ENCODE assay signal across 15 cellular contexts in the genomic region with DNA sequence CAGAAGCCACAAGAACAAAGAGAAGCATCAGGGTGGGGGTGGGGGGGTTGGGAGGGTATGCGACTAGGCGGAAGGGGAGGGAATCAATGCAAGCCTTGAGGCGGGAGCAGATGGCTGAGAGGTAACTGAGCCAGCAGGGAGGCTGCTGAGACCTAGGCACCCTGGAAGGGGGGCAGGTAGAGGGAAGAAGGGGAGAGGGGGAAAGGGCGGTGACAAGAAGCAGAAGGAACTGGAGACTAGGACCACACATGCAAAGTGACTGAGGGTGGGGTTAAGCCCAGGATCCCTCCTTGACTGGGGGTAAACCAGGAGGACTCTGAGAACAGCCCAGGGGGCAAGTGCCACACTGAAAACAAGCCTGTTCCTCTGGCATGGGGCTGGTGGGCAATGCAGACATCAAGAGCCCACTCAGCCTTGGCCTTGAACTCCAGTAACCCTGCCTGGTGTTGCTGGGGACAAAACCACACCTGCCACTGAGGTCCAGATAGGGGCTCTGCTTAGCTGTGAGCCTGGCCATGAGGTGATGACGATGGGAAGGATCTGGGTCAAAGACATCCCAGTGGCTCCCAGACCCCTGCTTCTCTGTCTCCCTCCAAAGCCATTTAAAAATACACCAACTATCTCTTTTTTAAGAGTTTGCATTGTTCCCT. TPM values are rescaled to one million over a fixed set of nuclear protein-coding genes. Genes with fewer than 3 reads are reported as not detected.
DNase-seq lines count a peak whose midpoint lies in the region; ATAC-seq lines count a peak whose summit lies in the region.
"Had no signal": no experiment of that assay in that cellular context is flagged by ENCODE, and none has a peak within 500 bp of the region (broad histone marks: within the 10 kb centered on the region; RNA-seq: fewer than 3 reads in every experiment).

No MANE protein-coding gene starts in this region.

- H2AFZ ChIP-seq in Karpas-422 (ENCODE audit: low read length): no peak overlapping the region

- no peaks in the 10 kb centered on the region for H3K36me3 ChIP-seq in Karpas-422 (ENCODE audit: insufficient read depth, low read length)
- no peaks in the 10 kb centered on the region for H3K36me3 ChIP-seq in naive thymus-derived CD4-positive, alpha-beta T cell (ENCODE audit: control insufficient read depth in 2 of 3, insufficient read depth in 3 of 3, low read length in 3 of 3)
- H3K36me3 ChIP-seq: breast epithelium had no signal

- H3K9me3 ChIP-seq in Karpas-422 (ENCODE audit: low read length): no peaks in the 10 kb centered on the region
- H3K9me3 ChIP-seq in naive thymus-derived CD4-positive, alpha-beta T cell (ENCODE audit: control insufficient read depth in 2 of 3, low read length in 3 of 3): no peaks in the 10 kb centered on the region
- H3K9me3 ChIP-seq: A549, breast epithelium had no signal

- no peak overlapping the region for H3K4me3 ChIP-seq in Karpas-422 (ENCODE audit: low read length)
- H3K4me3 ChIP-seq in naive thymus-derived CD4-positive, alpha-beta T cell (ENCODE audit: low read length): peak overlapping the region; percentile 17
- H3K4me3 ChIP-seq: A549, breast epithelium had no signal

- intact Hi-C loops in activated CD4-positive, alpha-beta memory T cell treated with anti-CD3 and anti-CD28 coated beads for 36 hours (cut with micrococcal nuclease): no loop called here
- intact Hi-C loops in naive thymus-derived CD4-positive, alpha-beta T cell (cut with micrococcal nuclease): loop anchor here in 1 of 2 donors (1.0 kb wide), 1 partner anchor 20 kb away; a partner anchor contains a TSS

- no peaks in the 10 kb centered on the region for H3K9me2 ChIP-seq in Karpas-422 (replicated peaks; ENCODE audit: insufficient read depth, low read length)

- no peaks in the 10 kb centered on the region for H3K27me3 Mint-ChIP-seq in activated CD4-positive, alpha-beta memory T cell treated with anti-CD3 and anti-CD28 coated beads for 36 hours
- no peaks in the 10 kb centered on the region for H3K27me3 Mint-ChIP-seq in activated CD4-positive, alpha-beta memory T cell treated with anti-CD3 and anti-CD28 coated beads, Interleukin-2, amount 10 ng/mL, durations not matched to agents 7 days and 5 days
- no peaks in the 10 kb centered on the region for H3K27me3 Mint-ChIP-seq in activated CD8-positive, alpha-beta T cell treated with anti-CD3 and anti-CD28 coated beads, Interleukin-2, amount 10 ng/mL, durations not matched to agents 7 days and 5 days (ENCODE audit: low read depth)
- no peaks in the 10 kb centered on the region for H3K27me3 Mint-ChIP-seq in naive thymus-derived CD4-positive, alpha-beta T cell
- no peaks in the 10 kb centered on the region for H3K27me3 Mint-ChIP-seq in activated CD8-positive, alpha-beta memory T cell treated with anti-CD3 and anti-CD28 coated beads, Interleukin-2, amount 10 ng/mL, durations not matched to agents 7 days and 5 days

- no peaks in the 10 kb centered on the region for H3K9me3 Mint-ChIP-seq in activated CD4-positive, alpha-beta memory T cell treated with anti-CD3 and anti-CD28 coated beads for 36 hours
- H3K9me3 Mint-ChIP-seq in activated CD4-positive, alpha-beta memory T cell treated with anti-CD3 and anti-CD28 coated beads, Interleukin-2, amount 10 ng/mL, durations not matched to agents 7 days and 5 days: no peaks in the 10 kb centered on the region
- H3K9me3 Mint-ChIP-seq in activated CD8-positive, alpha-beta T cell treated with anti-CD3 and anti-CD28 coated beads, Interleukin-2, amount 10 ng/mL, durations not matched to agents 7 days and 5 days (ENCODE audit: insufficient read depth): no peaks in the 10 kb centered on the region
- H3K9me3 Mint-ChIP-seq in naive thymus-derived CD4-positive, alpha-beta T cell: no peaks in the 10 kb centered on the region
- H3K9me3 Mint-ChIP-seq in activated CD8-positive, alpha-beta memory T cell treated with anti-CD3 and anti-CD28 coated beads, Interleukin-2, amount 10 ng/mL, durations not matched to agents 7 days and 5 days (ENCODE audit: low read depth): no peaks in the 10 kb centered on the region

- H3K4me1 Mint-ChIP-seq in activated CD4-positive, alpha-beta memory T cell treated with anti-CD3 and anti-CD28 coated beads for 36 hours (ENCODE audit: low read depth): peaks cover 13% of the 10 kb centered on the region
- peaks cover 11% of the 10 kb centered on the region for H3K4me1 Mint-ChIP-seq in activated CD4-positive, alpha-beta memory T cell treated with anti-CD3 and anti-CD28 coated beads, Interleukin-2, amount 10 ng/mL, durations not matched to agents 7 days and 5 days
- peaks cover 29% of the 10 kb centered on the region for H3K4me1 Mint-ChIP-seq in activated CD8-positive, alpha-beta T cell treated with anti-CD3 and anti-CD28 coated beads, Interleukin-2, amount 10 ng/mL, durations not matched to agents 7 days and 5 days (ENCODE audit: low read depth)
- H3K4me1 Mint-ChIP-seq in naive thymus-derived CD4-positive, alpha-beta T cell: peaks cover 14 to 56% (median 40%) of the 10 kb centered on the region in 7 donors
- peaks cover 12% of the 10 kb centered on the region for H3K4me1 Mint-ChIP-seq in activated CD8-positive, alpha-beta memory T cell treated with anti-CD3 and anti-CD28 coated beads, Interleukin-2, amount 10 ng/mL, durations not matched to agents 7 days and 5 days

- no peaks in the 10 kb centered on the region for H3K27me3 ChIP-seq in Karpas-422 (ENCODE audit: low read length)
- H3K27me3 ChIP-seq in naive thymus-derived CD4-positive, alpha-beta T cell (ENCODE audit: control insufficient read depth in 2 of 2, insufficient read depth in 2 of 2, low read length in 2 of 2): no peaks in the 10 kb centered on the region
- H3K27me3 ChIP-seq: breast epithelium had no signal

- peaks cover 12% of the 10 kb centered on the region for H3K4me1 ChIP-seq in Karpas-422 (ENCODE audit: low read length)
- peaks cover 0 to 30% of the 10 kb centered on the region in 2 donors for H3K4me1 ChIP-seq in naive thymus-derived CD4-positive, alpha-beta T cell (ENCODE audit: control insufficient read depth in 2 of 2, insufficient read depth in 2 of 2, low read length in 2 of 2)
- H3K4me1 ChIP-seq: breast epithelium had no signal

- CTCF ChIA-PET in activated CD4-positive, alpha-beta memory T cell treated with anti-CD3 and anti-CD28 coated beads for 36 hours (lab: Charles Lee): no interaction called here
- CTCF ChIA-PET in activated CD4-positive, alpha-beta memory T cell treated with anti-CD3 and anti-CD28 coated beads, Interleukin-2, amount 10 ng/mL, durations not matched to agents 7 days and 5 days (lab: Charles Lee): interaction anchor here (0.8 kb wide), 1 partner anchor 78 kb away, joined by 3 read pairs; no protein-coding TSS in a partner anchor
- CTCF ChIA-PET in activated CD8-positive, alpha-beta T cell treated with anti-CD3 and anti-CD28 coated beads, Interleukin-2, amount 10 ng/mL, durations not matched to agents 7 days and 5 days (lab: Charles Lee): interaction anchor here (0.7 to 2.3 kb wide), 3 partner anchors 38 to 86 kb away, joined by 3 to 7 read pairs (median 3); no protein-coding TSS in a partner anchor
- CTCF ChIA-PET in naive thymus-derived CD4-positive, alpha-beta T cell (lab: Charles Lee): no interaction called here
- CTCF ChIA-PET in activated CD8-positive, alpha-beta memory T cell treated with anti-CD3 and anti-CD28 coated beads, Interleukin-2, amount 10 ng/mL, durations not matched to agents 7 days and 5 days (lab: Charles Lee): no interaction called here

- peak overlapping the region; percentile 56 for H3K27ac Mint-ChIP-seq in activated CD4-positive, alpha-beta memory T cell treated with anti-CD3 and anti-CD28 coated beads for 36 hours
- no peak overlapping the region for H3K27ac Mint-ChIP-seq in activated CD4-positive, alpha-beta memory T cell treated with anti-CD3 and anti-CD28 coated beads, Interleukin-2, amount 10 ng/mL, durations not matched to agents 7 days and 5 days
- peak overlapping the region; percentile 80 for H3K27ac Mint-ChIP-seq in activated CD8-positive, alpha-beta T cell treated with anti-CD3 and anti-CD28 coated beads, Interleukin-2, amount 10 ng/mL, durations not matched to agents 7 days and 5 days
- H3K27ac Mint-ChIP-seq in naive thymus-derived CD4-positive, alpha-beta T cell: peak overlapping the region; percentile 5 to 97 (median 94)
- H3K27ac Mint-ChIP-seq in activated CD8-positive, alpha-beta memory T cell treated with anti-CD3 and anti-CD28 coated beads, Interleukin-2, amount 10 ng/mL, durations not matched to agents 7 days and 5 days: no peak overlapping the region

- peak overlapping the region; percentile 26 for H3K4me2 ChIP-seq in Karpas-422 (ENCODE audit: low read depth, low read length, poor library complexity, severe bottlenecking)
- H3K4me2 ChIP-seq: A549 had no signal

- POLR2A ChIA-PET in activated CD4-positive, alpha-beta memory T cell treated with anti-CD3 and anti-CD28 coated beads for 36 hours (lab: Charles Lee): no interaction called here
- POLR2A ChIA-PET in activated CD4-positive, alpha-beta memory T cell treated with anti-CD3 and anti-CD28 coated beads, Interleukin-2, amount 10 ng/mL, durations not matched to agents 7 days and 5 days (lab: Charles Lee): no interaction called here
- POLR2A ChIA-PET in activated CD8-positive, alpha-beta T cell treated with anti-CD3 and anti-CD28 coated beads, Interleukin-2, amount 10 ng/mL, durations not matched to agents 7 days and 5 days (lab: Charles Lee): interaction anchor here (1.2 kb wide), 1 partner anchor 10 kb away, joined by 3 read pairs; no protein-coding TSS in a partner anchor
- POLR2A ChIA-PET in naive thymus-derived CD4-positive, alpha-beta T cell (lab: Charles Lee): interaction anchor here (0.7 kb wide), 1 partner anchor 16 kb away, joined by 4 read pairs; no protein-coding TSS in a partner anchor

- DNase-seq in activated CD4-positive, alpha-beta memory T cell treated with anti-CD3 and anti-CD28 coated beads for 36 hours: no peak
- DNase-seq in activated CD4-positive, alpha-beta memory T cell treated with anti-CD3 and anti-CD28 coated beads, Interleukin-2, amount 10 ng/mL, durations not matched to agents 7 days and 5 days: no peak
- DNase-seq in Karpas-422: peak; percentile 51
- DNase-seq in activated CD8-positive, alpha-beta T cell treated with anti-CD3 and anti-CD28 coated beads, Interleukin-2, amount 10 ng/mL, durations not matched to agents 7 days and 5 days: no peak
- peak in 1 of 9 donors; percentile 12 for DNase-seq in naive thymus-derived CD4-positive, alpha-beta T cell
- DNase-seq in activated CD8-positive, alpha-beta memory T cell treated with anti-CD3 and anti-CD28 coated beads, Interleukin-2, amount 10 ng/mL, durations not matched to agents 7 days and 5 days: no peak
- DNase-seq: Calu3; effector CD8-positive, alpha-beta T cell; NCI-H1048; small intestine had no signal

- H3K79me2 ChIP-seq in Karpas-422 (ENCODE audit: low read length): peaks cover 35% of the 10 kb centered on the region

- no peak overlapping the region for H3K27ac ChIP-seq in Karpas-422 (ENCODE audit: low read length)
- H3K27ac ChIP-seq in naive thymus-derived CD4-positive, alpha-beta T cell (ENCODE audit: low read depth, low read length): peak overlapping the region; percentile 70

- H3K4me3 Mint-ChIP-seq in activated CD4-positive, alpha-beta memory T cell treated with anti-CD3 and anti-CD28 coated beads for 36 hours: no peak overlapping the region
- no peak overlapping the region for H3K4me3 Mint-ChIP-seq in activated CD4-positive, alpha-beta memory T cell treated with anti-CD3 and anti-CD28 coated beads, Interleukin-2, amount 10 ng/mL, durations not matched to agents 7 days and 5 days
- no peak overlapping the region for H3K4me3 Mint-ChIP-seq in activated CD8-positive, alpha-beta T cell treated with anti-CD3 and anti-CD28 coated beads, Interleukin-2, amount 10 ng/mL, durations not matched to agents 7 days and 5 days
- H3K4me3 Mint-ChIP-seq in naive thymus-derived CD4-positive, alpha-beta T cell: peak overlapping the region in 9 of 10 donors; percentile 42 to 81 (median 73)
- no peak overlapping the region for H3K4me3 Mint-ChIP-seq in activated CD8-positive, alpha-beta memory T cell treated with anti-CD3 and anti-CD28 coated beads, Interleukin-2, amount 10 ng/mL, durations not matched to agents 7 days and 5 days

- no peaks in the 10 kb centered on the region for H3K36me3 Mint-ChIP-seq in activated CD4-positive, alpha-beta memory T cell treated with anti-CD3 and anti-CD28 coated beads for 36 hours
- H3K36me3 Mint-ChIP-seq in activated CD4-positive, alpha-beta memory T cell treated with anti-CD3 and anti-CD28 coated beads, Interleukin-2, amount 10 ng/mL, durations not matched to agents 7 days and 5 days (ENCODE audit: low read depth): peaks cover 3% of the 10 kb centered on the region
- peaks cover 4% of the 10 kb centered on the region for H3K36me3 Mint-ChIP-seq in activated CD8-positive, alpha-beta T cell treated with anti-CD3 and anti-CD28 coated beads, Interleukin-2, amount 10 ng/mL, durations not matched to agents 7 days and 5 days (ENCODE audit: low read depth)
- H3K36me3 Mint-ChIP-seq in naive thymus-derived CD4-positive, alpha-beta T cell: no peaks in the 10 kb centered on the region
- H3K36me3 Mint-ChIP-seq in activated CD8-positive, alpha-beta memory T cell treated with anti-CD3 and anti-CD28 coated beads, Interleukin-2, amount 10 ng/mL, durations not matched to agents 7 days and 5 days: peaks cover 3% of the 10 kb centered on the region

- peak overlapping the region; percentile 53 for H3K9ac ChIP-seq in Karpas-422 (ENCODE audit: low read length)

- no peak for ATAC-seq in activated CD8-positive, alpha-beta T cell treated with anti-CD3 and anti-CD28 coated beads, Interleukin-2, amount 10 ng/mL, durations not matched to agents 7 days and 5 days
- ATAC-seq in naive thymus-derived CD4-positive, alpha-beta T cell: peak; percentile 24
- ATAC-seq in GM21717 (IDR thresholded peaks at IDR 0.05; ENCODE audit: unreplicated experiment) (no peak), HG03135 (IDR thresholded peaks at IDR 0.05; ENCODE audit: unreplicated experiment) (no peak)
- no peak for ATAC-seq in activated CD8-positive, alpha-beta memory T cell treated with anti-CD3 and anti-CD28 coated beads, Interleukin-2, amount 10 ng/mL, durations not matched to agents 7 days and 5 days
- ATAC-seq: A549; activated CD4-positive, CD25-positive, alpha-beta regulatory T cell treated with anti-CD3 and anti-CD28 coated beads, Interleukin-2, amount 50 U/mL, for 24 hours had no signal

- no peaks in the 10 kb centered on the region for H4K20me1 ChIP-seq in Karpas-422 (ENCODE audit: insufficient read depth, low read depth, low read length)

RNA-seq across cellular contexts. Expression of a gene that starts 20.3 kb away (rescaled TPM):
- total RNA-seq in activated CD4-positive, alpha-beta memory T cell treated with anti-CD3 and anti-CD28 coated beads for 36 hours: 10 to 100 TPM; 10.8 to 11.0 TPM
- 10 to 100 TPM; 12.0 to 12.9 TPM for total RNA-seq in activated CD4-positive, alpha-beta memory T cell treated with anti-CD3 and anti-CD28 coated beads, Interleukin-2, amount 10 ng/mL, durations not matched to agents 7 days and 5 days
- total RNA-seq in Karpas-422 (2014; rRNA removed; shearing (Covaris generic); ENCODE audit: low replicate concordance): 4.7 and 4.8 TPM in 2 replicates
- total RNA-seq in activated CD8-positive, alpha-beta T cell treated with anti-CD3 and anti-CD28 coated beads, Interleukin-2, amount 10 ng/mL, durations not matched to agents 7 days and 5 days: 10 to 100 TPM; 13.4 to 14.9 TPM
- 10 to 100 TPM in 1 of 5 experiments, 1 to 10 TPM in 4; 7.8 to 14.3 (median 9.0) TPM for total RNA-seq in naive thymus-derived CD4-positive, alpha-beta T cell
- 10 to 100 TPM in 1 of 2 donors, 1 to 10 TPM in 1; 9.2 to 26.1 TPM for polyA plus RNA-seq in naive thymus-derived CD4-positive, alpha-beta T cell
- 10 to 100 TPM; 13.4 to 16.7 TPM for total RNA-seq in activated CD8-positive, alpha-beta memory T cell treated with anti-CD3 and anti-CD28 coated beads, Interleukin-2, amount 10 ng/mL, durations not matched to agents 7 days and 5 days

RNA-seq across cellular contexts. Expression of a gene that starts 37.8 kb away (rescaled TPM):
- not detected for total RNA-seq in activated CD4-positive, alpha-beta memory T cell treated with anti-CD3 and anti-CD28 coated beads for 36 hours
- total RNA-seq in activated CD4-positive, alpha-beta memory T cell treated with anti-CD3 and anti-CD28 coated beads, Interleukin-2, amount 10 ng/mL, durations not matched to agents 7 days and 5 days: not detected
- 0.26 and 0.83 TPM in 2 replicates for total RNA-seq in Karpas-422 (2014; rRNA removed; shearing (Covaris generic); ENCODE audit: low replicate concordance)
- not detected for total RNA-seq in activated CD8-positive, alpha-beta T cell treated with anti-CD3 and anti-CD28 coated beads, Interleukin-2, amount 10 ng/mL, durations not matched to agents 7 days and 5 days
- not detected for total RNA-seq in naive thymus-derived CD4-positive, alpha-beta T cell
- polyA plus RNA-seq in naive thymus-derived CD4-positive, alpha-beta T cell: not detected
- total RNA-seq in activated CD8-positive, alpha-beta memory T cell treated with anti-CD3 and anti-CD28 coated beads, Interleukin-2, amount 10 ng/mL, durations not matched to agents 7 days and 5 days: not detected
- total RNA-seq: Calu3 had no signal

RNA-seq across cellular contexts. Expression of a gene that starts 57.0 kb away (rescaled TPM):
- total RNA-seq in activated CD4-positive, alpha-beta memory T cell treated with anti-CD3 and anti-CD28 coated beads for 36 hours: 100 to 1,000 TPM; 167 to 174 TPM
- total RNA-seq in activated CD4-positive, alpha-beta memory T cell treated with anti-CD3 and anti-CD28 coated beads, Interleukin-2, amount 10 ng/mL, durations not matched to agents 7 days and 5 days: 100 to 1,000 TPM; 224 to 233 TPM
- total RNA-seq in Karpas-422 (2014; rRNA removed; shearing (Covaris generic); ENCODE audit: low replicate concordance): 77.9 and 97.9 TPM in 2 replicates
- 100 to 1,000 TPM; 215 to 222 TPM for total RNA-seq in activated CD8-positive, alpha-beta T cell treated with anti-CD3 and anti-CD28 coated beads, Interleukin-2, amount 10 ng/mL, durations not matched to agents 7 days and 5 days
- 100 to 1,000 TPM in 2 of 5 experiments, 10 to 100 TPM in 3; 71.3 to 206 (median 82.6) TPM for total RNA-seq in naive thymus-derived CD4-positive, alpha-beta T cell
- polyA plus RNA-seq in naive thymus-derived CD4-positive, alpha-beta T cell: 10 to 100 TPM; 27.0 to 39.7 TPM
- total RNA-seq in activated CD8-positive, alpha-beta memory T cell treated with anti-CD3 and anti-CD28 coated beads, Interleukin-2, amount 10 ng/mL, durations not matched to agents 7 days and 5 days: 100 to 1,000 TPM; 223 to 308 TPM

Comparison
In these comparisons a context has a peak if more than half of its experiments do, and no peak if none do; other contexts are left out.
1. H3K27ac Mint-ChIP-seq: peak in activated CD4-positive, alpha-beta memory T cell treated with anti-CD3 and anti-CD28 coated beads for 36 hours (single experiment), activated CD8-positive, alpha-beta T cell treated with anti-CD3 and anti-CD28 coated beads, Interleukin-2, amount 10 ng/mL, durations not matched to agents 7 days and 5 days (single experiment) and naive thymus-derived CD4-positive, alpha-beta T cell (9 of 9); none in activated CD4-positive, alpha-beta memory T cell treated with anti-CD3 and anti-CD28 coated beads, Interleukin-2, amount 10 ng/mL, durations not matched to agents 7 days and 5 days (single experiment) and activated CD8-positive, alpha-beta memory T cell treated with anti-CD3 and anti-CD28 coated beads, Interleukin-2, amount 10 ng/mL, durations not matched to agents 7 days and 5 days (single experiment).
2. CTCF ChIA-PET loops: an anchor here in activated CD4-positive, alpha-beta memory T cell treated with anti-CD3 and anti-CD28 coated beads, Interleukin-2, amount 10 ng/mL, durations not matched to agents 7 days and 5 days (0.8 kb wide) and activated CD8-positive, alpha-beta T cell treated with anti-CD3 and anti-CD28 coated beads, Interleukin-2, amount 10 ng/mL, durations not matched to agents 7 days and 5 days (0.7 to 2.3 kb wide); none called in activated CD4-positive, alpha-beta memory T cell treated with anti-CD3 and anti-CD28 coated beads for 36 hours, naive thymus-derived CD4-positive, alpha-beta T cell and activated CD8-positive, alpha-beta memory T cell treated with anti-CD3 and anti-CD28 coated beads, Interleukin-2, amount 10 ng/mL, durations not matched to agents 7 days and 5 days.
3. H3K4me3 Mint-ChIP-seq: peak in naive thymus-derived CD4-positive, alpha-beta T cell (9 of 10); none in activated CD4-positive, alpha-beta memory T cell treated with anti-CD3 and anti-CD28 coated beads for 36 hours (single experiment), activated CD4-positive, alpha-beta memory T cell treated with anti-CD3 and anti-CD28 coated beads, Interleukin-2, amount 10 ng/mL, durations not matched to agents 7 days and 5 days (single experiment), activated CD8-positive, alpha-beta T cell treated with anti-CD3 and anti-CD28 coated beads, Interleukin-2, amount 10 ng/mL, durations not matched to agents 7 days and 5 days (single experiment) and activated CD8-positive, alpha-beta memory T cell treated with anti-CD3 and anti-CD28 coated beads, Interleukin-2, amount 10 ng/mL, durations not matched to agents 7 days and 5 days (single experiment).
4. POLR2A ChIA-PET loops: an anchor here in activated CD8-positive, alpha-beta T cell treated with anti-CD3 and anti-CD28 coated beads, Interleukin-2, amount 10 ng/mL, durations not matched to agents 7 days and 5 days (1.2 kb wide) and naive thymus-derived CD4-positive, alpha-beta T cell (0.7 kb wide); none called in activated CD4-positive, alpha-beta memory T cell treated with anti-CD3 and anti-CD28 coated beads for 36 hours and activated CD4-positive, alpha-beta memory T cell treated with anti-CD3 and anti-CD28 coated beads, Interleukin-2, amount 10 ng/mL, durations not matched to agents 7 days and 5 days.